In the genomic region with DNA sequence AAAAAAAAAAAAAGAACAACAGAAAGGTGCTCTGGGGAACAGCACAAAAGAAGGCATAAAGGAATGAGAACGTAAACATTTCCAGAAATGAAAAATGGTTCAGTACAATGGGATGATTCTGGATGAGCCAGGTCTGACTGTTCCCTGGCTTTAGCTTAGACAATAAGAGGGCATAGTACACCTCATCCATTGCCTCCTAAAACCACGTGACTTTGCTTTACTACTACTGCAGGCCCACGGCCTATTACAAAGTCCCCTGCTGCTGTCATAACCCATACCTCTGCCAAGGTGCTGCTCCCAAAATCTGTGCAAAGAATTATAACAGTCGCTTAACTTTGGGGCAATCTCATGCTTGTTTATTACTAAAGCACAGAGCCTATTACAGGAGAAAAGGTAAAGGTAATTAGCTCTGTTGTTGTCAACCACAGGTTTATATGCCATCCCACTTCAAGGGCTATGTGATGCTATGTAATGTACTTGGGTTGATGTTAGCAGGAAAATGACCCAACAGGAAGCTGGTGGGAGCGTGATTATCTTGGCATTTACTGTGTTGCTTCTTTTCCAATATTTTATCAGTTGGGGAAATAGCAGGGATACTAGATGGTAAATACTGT, we compare ENCODE assay signal across 18 cellular contexts. TPM values are rescaled to one million over a fixed set of nuclear protein-coding genes. Genes with fewer than 3 reads are reported as not detected.
DNase-seq lines count a peak whose midpoint lies in the region; ATAC-seq and TF ChIP-seq lines count a peak whose summit lies in the region.
"Had no signal": no experiment of that assay in that cellular context is flagged by ENCODE, and none has a peak within 500 bp of the region (broad histone marks: within the 10 kb centered on the region; RNA-seq: fewer than 3 reads in every experiment).

No MANE protein-coding gene starts in this region.

- peaks cover 77% of the 10 kb centered on the region for H3K4me1 ChIP-seq in CD8-positive, alpha-beta memory T cell (ENCODE audit: insufficient read depth, low read length)
- no peaks in the 10 kb centered on the region for H3K4me1 ChIP-seq in MM.1S (ENCODE audit: low read length)
- peaks cover 20% of the 10 kb centered on the region for H3K4me1 ChIP-seq in osteoblast (ENCODE audit: insufficient read depth, low read length)
- no peaks in the 10 kb centered on the region for H3K4me1 ChIP-seq in esophagus squamous epithelium
- no peaks in the 10 kb centered on the region for H3K4me1 ChIP-seq in ovary (ENCODE audit: insufficient read depth)
- H3K4me1 ChIP-seq: parathyroid adenoma had no signal

- no peaks in the 10 kb centered on the region for H3K9me3 ChIP-seq in CD8-positive, alpha-beta memory T cell (ENCODE audit: low read length)
- no peaks in the 10 kb centered on the region for H3K9me3 ChIP-seq in MM.1S (replicated peaks; ENCODE audit: insufficient read depth, low read length)
- no peaks in the 10 kb centered on the region for H3K9me3 ChIP-seq in osteoblast (ENCODE audit: low read depth, low read length)
- H3K9me3 ChIP-seq in esophagus squamous epithelium = no peaks in the 10 kb centered on the region
- no peaks in the 10 kb centered on the region for H3K9me3 ChIP-seq in ovary
- H3K9me3 ChIP-seq: tibial nerve had no signal

- peaks cover 68 to 92% (median 88%) of the 10 kb centered on the region in 3 donors for H3K4me1 Mint-ChIP-seq in CD8-positive, alpha-beta memory T cell
- H3K4me1 Mint-ChIP-seq in activated naive CD8-positive, alpha-beta T cell treated with anti-CD3 and anti-CD28 coated beads, Interleukin-2, amount 50 U/mL, for 24 hours = peaks cover 93% of the 10 kb centered on the region

- H3K27ac ChIP-seq in CD8-positive, alpha-beta memory T cell (ENCODE audit: low read depth, low read length) = no peak overlapping the region
- H3K27ac ChIP-seq in MM.1S (ENCODE audit: low read length) (no peak overlapping the region), osteoblast (ENCODE audit: low read depth, low read length) (peak overlapping the region; percentile 33), dorsolateral prefrontal cortex (no peak overlapping the region), esophagus squamous epithelium (no peak overlapping the region), ovary (no peak overlapping the region)
- H3K27ac ChIP-seq: parathyroid adenoma, tibial nerve had no signal

- H3K36me3 ChIP-seq in CD8-positive, alpha-beta memory T cell (ENCODE audit: insufficient read depth, low read length) = peaks cover 52% of the 10 kb centered on the region
- H3K36me3 ChIP-seq in MM.1S (replicated peaks; ENCODE audit: insufficient read depth, low read length) = peaks cover 29% of the 10 kb centered on the region
- H3K36me3 ChIP-seq in osteoblast (ENCODE audit: insufficient read depth, low read length) = peaks cover 83% of the 10 kb centered on the region
- peaks cover 0 to 63% (median 0%) of the 10 kb centered on the region in 3 donors for H3K36me3 ChIP-seq in esophagus squamous epithelium
- no peaks in the 10 kb centered on the region for H3K36me3 ChIP-seq in ovary

- peaks cover 27% of the 10 kb centered on the region; the same call in 1 of the 2 replicates for H4K20me1 ChIP-seq in MM.1S (ENCODE audit: insufficient read depth, low read length)
- no peaks in the 10 kb centered on the region for H4K20me1 ChIP-seq in osteoblast (ENCODE audit: insufficient read depth, low read length)

- TF ChIP-seq CTCF in MM.1S (IDR thresholded peaks at IDR 0.05; ENCODE audit: low read length) (no peak), osteoblast (IDR thresholded peaks at IDR 0.05; ENCODE audit: extremely low read depth, low read depth, low read length) (no peak), dorsolateral prefrontal cortex (IDR thresholded peaks at IDR 0.05 in 54 of 56, conservative IDR thresholded peaks at IDR 0.05 in 2 of 56; ENCODE audit: low read depth in 1 of 56, partially characterized antibody in 56 of 56) (no peak), esophagus squamous epithelium (IDR thresholded peaks at IDR 0.05) (no peak), ovary (IDR thresholded peaks at IDR 0.05) (no peak)

- H3K4me2 ChIP-seq in MM.1S (ENCODE audit: low read depth, low read length) (no peak overlapping the region), osteoblast (ENCODE audit: insufficient read depth, low read length) (no peak overlapping the region)

- POLR2A ChIA-PET in CD8-positive, alpha-beta memory T cell (lab: Charles Lee) = interaction anchor here (0.7 to 1.8 kb wide), 5 partner anchors 12 to 58 kb away, joined by 3 to 18 read pairs (median 4); a partner anchor contains a TSS

- no peak overlapping the region for H3K4me3 ChIP-seq in CD8-positive, alpha-beta memory T cell (ENCODE audit: low read length)
- H3K4me3 ChIP-seq in MM.1S (ENCODE audit: low read length) = no peak overlapping the region
- no peak overlapping the region for H3K4me3 ChIP-seq in osteoblast (ENCODE audit: insufficient read depth, low read length)
- no peak overlapping the region for H3K4me3 ChIP-seq in dorsolateral prefrontal cortex
- H3K4me3 ChIP-seq in esophagus squamous epithelium = no peak overlapping the region
- H3K4me3 ChIP-seq in ovary = no peak overlapping the region
- H3K4me3 ChIP-seq: tibial nerve had no signal

- DNase-seq in CD8-positive, alpha-beta memory T cell = peak in 1 of 5 donors; percentile 54
- DNase-seq in MM.1S (peak; percentile 5), osteoblast (ENCODE audit: insufficient read length, low spot score, missing footprints) (no peak), dorsolateral prefrontal cortex (no peak), esophagus squamous epithelium (lab: John Stamatoyannopoulos, UW) (no peak), ovary (no peak)
- DNase-seq in activated naive CD8-positive, alpha-beta T cell treated with anti-CD3 and anti-CD28 coated beads, Interleukin-2, amount 50 U/mL, for 24 hours = no peak
- DNase-seq: activated CD4-positive, alpha-beta T cell treated with anti-CD3 and anti-CD28 coated beads, Interleukin-2, amount 50 U/mL, for 48 hours; activated gamma-delta T cell treated with Interleukin-2 at 50 U/mL for 16 hours; C1 segment of cervical spinal cord; DND-41; kidney; NCI-H446; SHP77; stimulated activated CD4-positive, alpha-beta T cell treated with anti-CD3 and anti-CD28 coated beads, Interleukin-4, amount 100 ng/mL, for 1 hour; T-helper 9 cell had no signal

- ATAC-seq in activated naive CD8-positive, alpha-beta T cell treated with anti-CD3 and anti-CD28 coated beads, Interleukin-2, amount 50 U/mL, for 24 hours = peak; percentile 54

- peak overlapping the region in 5 of 7 donors; percentile 2 to 46 (median 18) for H3K4me3 Mint-ChIP-seq in CD8-positive, alpha-beta memory T cell
- peak overlapping the region; percentile 29 for H3K4me3 Mint-ChIP-seq in activated naive CD8-positive, alpha-beta T cell treated with anti-CD3 and anti-CD28 coated beads, Interleukin-2, amount 50 U/mL, for 24 hours

- no peaks in the 10 kb centered on the region for H3K9me2 ChIP-seq in MM.1S (replicated peaks; ENCODE audit: insufficient read depth, low read length)

- no peak overlapping the region for H3K9ac ChIP-seq in MM.1S (ENCODE audit: low read length)
- H3K9ac ChIP-seq: parathyroid adenoma had no signal

- H3K27me3 Mint-ChIP-seq in CD8-positive, alpha-beta memory T cell = no peaks in the 10 kb centered on the region
- no peaks in the 10 kb centered on the region for H3K27me3 Mint-ChIP-seq in activated naive CD8-positive, alpha-beta T cell treated with anti-CD3 and anti-CD28 coated beads, Interleukin-2, amount 50 U/mL, for 24 hours

- H3F3A ChIP-seq in MM.1S (ENCODE audit: insufficient read depth, low read length) = peaks cover 30% of the 10 kb centered on the region

- peak overlapping the region in 7 of 8 donors; percentile 57 to 96 (median 78) for H3K27ac Mint-ChIP-seq in CD8-positive, alpha-beta memory T cell
- H3K27ac Mint-ChIP-seq in activated naive CD8-positive, alpha-beta T cell treated with anti-CD3 and anti-CD28 coated beads, Interleukin-2, amount 50 U/mL, for 24 hours = peak overlapping the region; percentile 83

- H2AFZ ChIP-seq in MM.1S (ENCODE audit: low read length) (no peak overlapping the region), osteoblast (ENCODE audit: low read length) (no peak overlapping the region)
- H2AFZ ChIP-seq: parathyroid adenoma had no signal

- TF ChIP-seq POLR2A in esophagus squamous epithelium (IDR thresholded peaks at IDR 0.05) = no peak
- no peak for TF ChIP-seq POLR2A in ovary (IDR thresholded peaks at IDR 0.05)

- intact Hi-C loops in dorsolateral prefrontal cortex (cut with DNase I) = no loop called here
- intact Hi-C loops in esophagus squamous epithelium (cut with DNase I) = no loop called here
- intact Hi-C loops in ovary (cut with DNase I) = no loop called here

- peaks cover 97% of the 10 kb centered on the region for H3K79me2 ChIP-seq in MM.1S (ENCODE audit: low read length)
- peaks cover 29% of the 10 kb centered on the region for H3K79me2 ChIP-seq in osteoblast (ENCODE audit: insufficient read depth, low read length)
- H3K79me2 ChIP-seq: parathyroid adenoma had no signal

- peaks cover 10 to 85% (median 43%) of the 10 kb centered on the region in 3 donors for H3K36me3 Mint-ChIP-seq in CD8-positive, alpha-beta memory T cell
- H3K36me3 Mint-ChIP-seq in activated naive CD8-positive, alpha-beta T cell treated with anti-CD3 and anti-CD28 coated beads, Interleukin-2, amount 50 U/mL, for 24 hours (ENCODE audit: low read depth) = peaks cover 90% of the 10 kb centered on the region

- CTCF ChIA-PET in CD8-positive, alpha-beta memory T cell (lab: Charles Lee) = interaction anchor here (1.1 to 2.9 kb wide), 4 partner anchors 10 to 192 kb away, joined by 3 to 10 read pairs (median 6); a partner anchor contains a TSS

- TF ChIP-seq EP300 in ovary (IDR thresholded peaks at IDR 0.05) = no peak

- 75 to 94% methylated on average over 5 of the region's 5 CpGs for WGBS in esophagus squamous epithelium, 2 donors
- WGBS in ovary, 3 donors = 92 to 93% (median 92%) methylated on average over 5 of the region's 5 CpGs

- no peaks in the 10 kb centered on the region for H3K27me3 ChIP-seq in CD8-positive, alpha-beta memory T cell (ENCODE audit: insufficient read depth, low read length, poor library complexity, severe bottlenecking)
- no peaks in the 10 kb centered on the region for H3K27me3 ChIP-seq in MM.1S (replicated peaks; ENCODE audit: insufficient read depth, low read length)
- no peaks in the 10 kb centered on the region for H3K27me3 ChIP-seq in osteoblast (ENCODE audit: insufficient read depth, low read length)
- H3K27me3 ChIP-seq in dorsolateral prefrontal cortex = no peaks in the 10 kb centered on the region
- H3K27me3 ChIP-seq in esophagus squamous epithelium = no peaks in the 10 kb centered on the region
- H3K27me3 ChIP-seq in ovary = no peaks in the 10 kb centered on the region
- H3K27me3 ChIP-seq: tibial nerve had no signal

- H3K9me3 Mint-ChIP-seq in CD8-positive, alpha-beta memory T cell = no peaks in the 10 kb centered on the region
- H3K9me3 Mint-ChIP-seq in activated naive CD8-positive, alpha-beta T cell treated with anti-CD3 and anti-CD28 coated beads, Interleukin-2, amount 50 U/mL, for 24 hours = no peaks in the 10 kb centered on the region

RNA-seq across cellular contexts. Expression of a gene that starts 26.8 kb away (rescaled TPM):
- total RNA-seq in CD8-positive, alpha-beta memory T cell = 100 to 1,000 TPM; 121 to 130 TPM
- 54.6 TPM for polyA plus RNA-seq in CD8-positive, alpha-beta memory T cell
- total RNA-seq in osteoblast = 139 and 140 TPM in 2 replicates
- total RNA-seq in dorsolateral prefrontal cortex = 10 to 100 TPM in 72 of 120 experiments, 1 to 10 TPM in 48; 4.1 to 30.1 (median 11.2) TPM
- 10 to 100 TPM in 3 of 4 donors, 1 to 10 TPM in 1; 7.9 to 32.2 (median 18.2) TPM for total RNA-seq in esophagus squamous epithelium
- 10 to 100 TPM in 1 of 7 donors, 1 to 10 TPM in 6; 3.0 to 11.6 (median 4.9) TPM for total RNA-seq in ovary
- 10 to 100 TPM in 1 of 2 donors, 1 to 10 TPM in 1; 1.7 to 28.4 TPM for polyA plus RNA-seq in ovary
